ENCODE assay signal across 1 cellular context in the genomic region with DNA sequence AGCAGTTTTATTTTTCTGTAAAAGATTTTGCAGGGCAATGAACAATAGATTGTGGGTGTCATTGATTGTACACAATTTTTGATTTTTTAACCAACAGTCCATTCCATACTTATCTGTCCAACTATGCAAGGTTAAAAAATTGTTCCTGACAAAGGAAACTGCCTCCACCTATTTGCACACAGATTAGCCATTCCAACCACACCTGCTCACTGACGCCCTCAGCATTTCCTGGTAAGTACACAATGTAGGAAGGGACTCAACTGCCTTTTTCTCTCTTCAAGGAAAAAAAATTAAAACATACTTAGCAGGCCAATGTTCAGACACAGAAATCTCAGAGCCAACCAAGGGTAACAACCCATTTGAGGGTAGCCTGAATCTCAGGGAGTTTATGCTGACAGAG.
TF ChIP-seq lines count a peak whose summit lies in the region.

No MANE protein-coding gene starts in this region.

TF ChIP-seq in GM23338, 12 proteins besides CTCF, POLR2A, EP300 and RAD21 (continued from another document):
- TF ChIP-seq, protein P1, sequence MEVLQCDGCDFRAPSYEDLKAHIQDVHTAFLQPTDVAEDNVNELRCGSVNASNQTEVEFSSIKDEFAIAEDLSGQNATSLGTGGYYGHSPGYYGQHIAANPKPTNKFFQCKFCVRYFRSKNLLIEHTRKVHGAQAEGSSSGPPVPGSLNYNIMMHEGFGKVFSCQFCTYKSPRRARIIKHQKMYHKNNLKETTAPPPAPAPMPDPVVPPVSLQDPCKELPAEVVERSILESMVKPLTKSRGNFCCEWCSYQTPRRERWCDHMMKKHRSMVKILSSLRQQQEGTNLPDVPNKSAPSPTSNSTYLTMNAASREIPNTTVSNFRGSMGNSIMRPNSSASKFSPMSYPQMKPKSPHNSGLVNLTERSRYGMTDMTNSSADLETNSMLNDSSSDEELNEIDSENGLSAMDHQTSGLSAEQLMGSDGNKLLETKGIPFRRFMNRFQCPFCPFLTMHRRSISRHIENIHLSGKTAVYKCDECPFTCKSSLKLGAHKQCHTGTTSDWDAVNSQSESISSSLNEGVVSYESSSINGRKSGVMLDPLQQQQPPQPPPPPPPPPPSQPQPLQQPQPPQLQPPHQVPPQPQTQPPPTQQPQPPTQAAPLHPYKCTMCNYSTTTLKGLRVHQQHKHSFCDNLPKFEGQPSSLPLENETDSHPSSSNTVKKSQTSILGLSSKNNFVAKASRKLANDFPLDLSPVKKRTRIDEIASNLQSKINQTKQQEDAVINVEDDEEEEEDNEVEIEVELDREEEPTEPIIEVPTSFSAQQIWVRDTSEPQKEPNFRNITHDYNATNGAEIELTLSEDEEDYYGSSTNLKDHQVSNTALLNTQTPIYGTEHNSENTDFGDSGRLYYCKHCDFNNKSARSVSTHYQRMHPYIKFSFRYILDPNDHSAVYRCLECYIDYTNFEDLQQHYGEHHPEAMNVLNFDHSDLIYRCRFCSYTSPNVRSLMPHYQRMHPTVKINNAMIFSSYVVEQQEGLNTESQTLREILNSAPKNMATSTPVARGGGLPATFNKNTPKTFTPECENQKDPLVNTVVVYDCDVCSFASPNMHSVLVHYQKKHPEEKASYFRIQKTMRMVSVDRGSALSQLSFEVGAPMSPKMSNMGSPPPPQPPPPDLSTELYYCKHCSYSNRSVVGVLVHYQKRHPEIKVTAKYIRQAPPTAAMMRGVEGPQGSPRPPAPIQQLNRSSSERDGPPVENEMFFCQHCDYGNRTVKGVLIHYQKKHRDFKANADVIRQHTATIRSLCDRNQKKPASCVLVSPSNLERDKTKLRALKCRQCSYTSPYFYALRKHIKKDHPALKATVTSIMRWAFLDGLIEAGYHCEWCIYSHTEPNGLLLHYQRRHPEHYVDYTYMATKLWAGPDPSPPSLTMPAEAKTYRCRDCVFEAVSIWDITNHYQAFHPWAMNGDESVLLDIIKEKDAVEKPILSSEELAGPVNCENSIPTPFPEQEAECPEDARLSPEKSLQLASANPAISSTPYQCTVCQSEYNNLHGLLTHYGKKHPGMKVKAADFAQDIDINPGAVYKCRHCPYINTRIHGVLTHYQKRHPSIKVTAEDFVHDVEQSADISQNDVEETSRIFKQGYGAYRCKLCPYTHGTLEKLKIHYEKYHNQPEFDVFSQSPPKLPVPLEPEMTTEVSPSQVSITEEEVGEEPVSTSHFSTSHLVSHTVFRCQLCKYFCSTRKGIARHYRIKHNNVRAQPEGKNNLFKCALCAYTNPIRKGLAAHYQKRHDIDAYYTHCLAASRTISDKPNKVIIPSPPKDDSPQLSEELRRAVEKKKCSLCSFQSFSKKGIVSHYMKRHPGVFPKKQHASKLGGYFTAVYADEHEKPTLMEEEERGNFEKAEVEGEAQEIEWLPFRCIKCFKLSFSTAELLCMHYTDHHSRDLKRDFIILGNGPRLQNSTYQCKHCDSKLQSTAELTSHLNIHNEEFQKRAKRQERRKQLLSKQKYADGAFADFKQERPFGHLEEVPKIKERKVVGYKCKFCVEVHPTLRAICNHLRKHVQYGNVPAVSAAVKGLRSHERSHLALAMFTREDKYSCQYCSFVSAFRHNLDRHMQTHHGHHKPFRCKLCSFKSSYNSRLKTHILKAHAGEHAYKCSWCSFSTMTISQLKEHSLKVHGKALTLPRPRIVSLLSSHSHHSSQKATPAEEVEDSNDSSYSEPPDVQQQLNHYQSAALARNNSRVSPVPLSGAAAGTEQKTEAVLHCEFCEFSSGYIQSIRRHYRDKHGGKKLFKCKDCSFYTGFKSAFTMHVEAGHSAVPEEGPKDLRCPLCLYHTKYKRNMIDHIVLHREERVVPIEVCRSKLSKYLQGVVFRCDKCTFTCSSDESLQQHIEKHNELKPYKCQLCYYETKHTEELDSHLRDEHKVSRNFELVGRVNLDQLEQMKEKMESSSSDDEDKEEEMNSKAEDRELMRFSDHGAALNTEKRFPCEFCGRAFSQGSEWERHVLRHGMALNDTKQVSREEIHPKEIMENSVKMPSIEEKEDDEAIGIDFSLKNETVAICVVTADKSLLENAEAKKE (CRISPR knock-in tag; IDR thresholded peaks at IDR 0.05), result no peak
- no peak for TF ChIP-seq CREB1 (CRISPR knock-in tag; IDR thresholded peaks at IDR 0.05; ENCODE audit: low read depth)
- TF ChIP-seq EZH2phosphoT487 (IDR thresholded peaks at IDR 0.05; ENCODE audit: unreplicated experiment), result no peak
- no peak for TF ChIP-seq POLR2AphosphoS5 (IDR thresholded peaks at IDR 0.05; ENCODE audit: low read depth)
- TF ChIP-seq EZH2 (IDR thresholded peaks at IDR 0.05; ENCODE audit: low read depth, unreplicated experiment), result no peak
- TF ChIP-seq STAT1 (IDR thresholded peaks at IDR 0.05; ENCODE audit: unreplicated experiment), result no peak
- no peak for TF ChIP-seq ZNF331 (CRISPR knock-in tag; IDR thresholded peaks at IDR 0.05; ENCODE audit: low read depth)
